ENCODE assay signal across 12 cellular contexts in the genomic region with DNA sequence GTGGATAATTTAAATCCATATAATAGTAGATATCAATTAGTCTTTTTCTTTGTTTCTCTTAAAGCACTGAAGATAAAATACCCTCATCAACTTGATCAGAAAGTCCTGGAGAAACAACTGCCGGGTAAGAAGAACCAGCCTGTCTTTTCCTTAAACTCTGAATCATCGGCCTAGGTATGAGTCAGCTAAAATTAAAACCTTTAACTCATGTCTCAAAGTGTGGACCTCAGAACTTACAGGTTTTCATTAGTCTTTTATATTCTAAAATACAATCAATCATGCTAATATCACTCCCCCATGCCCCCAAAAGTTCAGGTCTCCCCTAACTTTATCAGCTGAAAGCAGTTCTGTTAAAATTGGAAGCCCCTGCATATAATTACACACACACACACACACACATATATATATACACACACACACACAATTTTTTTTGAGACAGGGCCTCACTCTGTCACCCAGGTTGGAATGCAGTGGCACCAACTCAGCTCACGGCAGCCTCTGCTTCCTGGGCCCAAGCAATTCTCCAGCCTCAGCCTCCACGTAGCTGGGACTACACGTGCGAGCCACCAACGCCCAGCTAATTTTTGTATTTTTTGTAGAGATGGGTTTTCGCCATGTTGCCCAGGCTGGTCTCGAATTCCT.
DNase-seq lines count a peak whose midpoint lies in the region; FAIRE-seq and TF ChIP-seq lines count a peak whose summit lies in the region.
"Had no signal": no experiment of that assay in that cellular context is flagged by ENCODE, and none has a peak within 500 bp of the region (broad histone marks: within the 10 kb centered on the region; RNA-seq: fewer than 3 reads in every experiment).

No MANE protein-coding gene starts in this region.

- H3K9me3 Mint-ChIP-seq in HFFc6 = no peaks in the 10 kb centered on the region

- peak overlapping the region; percentile 13; the same call in 1 of the 2 replicates for H3K4me3 Mint-ChIP-seq in HFFc6

- H3K27me3 Mint-ChIP-seq in HFFc6 (ENCODE audit: insufficient read depth) = no peaks in the 10 kb centered on the region

- H3K36me3 Mint-ChIP-seq in HFFc6 (ENCODE audit: low read depth) = peaks cover 35% of the 10 kb centered on the region

- H3K27ac Mint-ChIP-seq in HFFc6 = peak overlapping the region; percentile 81

- no peak for TF ChIP-seq CTCF in HFFc6 (IDR thresholded peaks at IDR 0.05)

- DNase-seq in AG08395 (ENCODE audit: low spot score) (peak; percentile 66), HFFc6 (peak; percentile 68), amniotic epithelial cell (ENCODE audit: low read depth) (peak; percentile 74), NCI-H187 (lab: John Stamatoyannopoulos, UW) (no peak), Kasumi-1 (lab: John Stamatoyannopoulos, UW) (no peak), putamen (ENCODE audit: low spot score) (no peak)
- DNase-seq in activated effector memory CD4-positive, alpha-beta T cell treated with anti-CD3 and anti-CD28 coated beads, Interleukin-2, amount 50 U/mL, for 16 hours = no peak
- DNase-seq: lower lobe of right lung, MV-4-11, SJCRH30, transverse colon had no signal

- H3K4me1 Mint-ChIP-seq in HFFc6 (ENCODE audit: low read depth) = peaks cover 16% of the 10 kb centered on the region

- FAIRE-seq in islet of Langerhans (lab: Jason Lieb, UNC) = peak; percentile 80

Comparison
In these comparisons a context has a peak if more than half of its experiments do, and no peak if none do; other contexts are left out.
1. DNase-seq: peak in AG08395 (single experiment), HFFc6 (single experiment) and amniotic epithelial cell (single experiment); none in NCI-H187 (0 of 2), Kasumi-1 (0 of 2), putamen (single experiment) and activated effector memory CD4-positive, alpha-beta T cell treated with anti-CD3 and anti-CD28 coated beads, Interleukin-2, amount 50 U/mL, for 16 hours (single experiment).